9 cellular contexts compared by ENCODE assay signal in the genomic region with DNA sequence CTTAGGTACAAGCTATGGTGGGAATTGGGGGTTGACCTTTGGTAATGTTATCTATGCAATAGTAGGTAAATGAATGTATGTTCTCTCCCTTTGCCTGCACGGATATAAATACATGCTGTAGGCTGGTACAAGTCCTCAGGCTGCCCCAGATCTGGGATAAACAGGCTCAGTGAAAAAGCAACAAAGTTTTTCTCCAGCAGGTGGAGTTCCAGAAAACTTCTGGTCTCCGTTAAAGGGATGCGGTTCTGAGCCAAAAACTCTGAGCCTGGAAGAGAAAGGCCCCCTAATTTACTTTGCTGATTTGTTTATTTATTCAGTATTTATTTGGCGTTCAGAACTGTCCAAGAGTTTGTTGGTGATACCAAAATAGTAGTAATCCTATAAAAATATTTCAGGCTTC.
DNase-seq lines count a peak whose midpoint lies in the region; ATAC-seq and TF ChIP-seq lines count a peak whose summit lies in the region.
"Had no signal": no experiment of that assay in that cellular context is flagged by ENCODE, and none has a peak within 500 bp of the region (broad histone marks: within the 10 kb centered on the region; RNA-seq: fewer than 3 reads in every experiment).

No MANE protein-coding gene starts in this region.

- H3K9me2 ChIP-seq in hepatocyte (replicated peaks; ENCODE audit: insufficient read depth) = no peaks in the 10 kb centered on the region

- H3K36me3 ChIP-seq in Panc1 (ENCODE audit: control insufficient read depth, insufficient read depth, low read length) = no peaks in the 10 kb centered on the region
- H3K36me3 ChIP-seq in hepatocyte (replicated peaks; ENCODE audit: insufficient read depth, low read depth) = no peaks in the 10 kb centered on the region
- no peaks in the 10 kb centered on the region for H3K36me3 ChIP-seq in smooth muscle cell (ENCODE audit: low read depth)

- 30% methylated on average over 4 of the region's 4 CpGs for WGBS in hepatocyte (ENCODE audit: low lambda C conversion rate, missing lambda C conversion rate)
- 36% methylated on average over 4 of the region's 4 CpGs for WGBS in smooth muscle cell (ENCODE audit: low lambda C conversion rate)

- H4K20me1 ChIP-seq in hepatocyte (ENCODE audit: insufficient read depth, poor library complexity, severe bottlenecking) (no peaks in the 10 kb centered on the region), smooth muscle cell (ENCODE audit: low read depth) (no peaks in the 10 kb centered on the region)

- H3K27me3 ChIP-seq in Panc1 (ENCODE audit: control insufficient read depth, insufficient read depth, low read length) = no peaks in the 10 kb centered on the region
- no peaks in the 10 kb centered on the region for H3K27me3 ChIP-seq in hepatocyte
- no peaks in the 10 kb centered on the region for H3K27me3 ChIP-seq in smooth muscle cell (ENCODE audit: low read depth)

- no peaks in the 10 kb centered on the region for H3F3A ChIP-seq in smooth muscle cell (ENCODE audit: low read depth)

- no peaks in the 10 kb centered on the region for H3K9me3 ChIP-seq in Panc1 (ENCODE audit: control insufficient read depth, insufficient read depth, low read depth, low read length)
- no peaks in the 10 kb centered on the region for H3K9me3 ChIP-seq in hepatocyte (ENCODE audit: low read depth)
- no peaks in the 10 kb centered on the region for H3K9me3 ChIP-seq in smooth muscle cell (replicated peaks; ENCODE audit: low read depth)

- H2AFZ ChIP-seq in hepatocyte (no peak overlapping the region), smooth muscle cell (ENCODE audit: low read depth) (no peak overlapping the region)

- no peak overlapping the region for H3K27ac ChIP-seq in Panc1 (ENCODE audit: low read length)
- H3K27ac ChIP-seq in hepatocyte = no peak overlapping the region
- H3K27ac ChIP-seq in smooth muscle cell (ENCODE audit: low read depth) = no peak overlapping the region

- DNase-seq in Panc1 (ENCODE audit: low read depth, low spot score) (no peak), hepatocyte (ENCODE audit: low spot score) (peak; percentile 41), smooth muscle cell (lab: John Stamatoyannopoulos, UW; ENCODE audit: unreplicated experiment) (no peak), NCI-H526 (lab: John Stamatoyannopoulos, UW) (no peak)
- DNase-seq: NCI-H510A, substantia nigra had no signal

- POLR2A ChIA-PET in Panc1 (lab: Charles Lee) = no interaction called here

- H3K4me1 ChIP-seq in Panc1 (ENCODE audit: control insufficient read depth, insufficient read depth, low read length) = no peaks in the 10 kb centered on the region
- no peaks in the 10 kb centered on the region for H3K4me1 ChIP-seq in hepatocyte (ENCODE audit: insufficient read depth)
- H3K4me1 ChIP-seq in smooth muscle cell (ENCODE audit: low read depth) = no peaks in the 10 kb centered on the region

- H3K9ac ChIP-seq in smooth muscle cell (ENCODE audit: low read depth) = no peak overlapping the region

- in situ Hi-C loops in Panc1 (cut with HindIII; ENCODE audit: low pct_unique_long_range_greater_than_20kb, low sequenced_read_pairs) = no loop called here

- intact Hi-C loops in Panc1 (cut with micrococcal nuclease; ENCODE audit: unreplicated experiment) = no loop called here

- peak; percentile 56 for ATAC-seq in GM18867 (IDR thresholded peaks at IDR 0.05; ENCODE audit: unreplicated experiment)
- ATAC-seq in Panc1 = peak; percentile 68; the same call in 1 of the 2 replicates
- ATAC-seq in GM18520 (IDR thresholded peaks at IDR 0.05; ENCODE audit: unreplicated experiment) = no peak
- ATAC-seq in HG03097 (IDR thresholded peaks at IDR 0.05; ENCODE audit: low FRiP score, unreplicated experiment) = no peak

- BruUV-seq in Panc1 (replicated peaks; lab: Mats Ljungman, UMichigan) = no TSS peak

- CTCF ChIA-PET in Panc1 (lab: Charles Lee) = no interaction called here

- H3K4me2 ChIP-seq in hepatocyte (no peak overlapping the region), smooth muscle cell (no peak overlapping the region)

- H3K4me3 ChIP-seq in Panc1 (ENCODE audit: low read depth in 2 of 2, low read length in 2 of 2) = no peak overlapping the region
- H3K4me3 ChIP-seq in hepatocyte = no peak overlapping the region
- no peak overlapping the region for H3K4me3 ChIP-seq in smooth muscle cell

- TF ChIP-seq CTCF in Panc1 (IDR thresholded peaks at IDR 0.05) = peak; percentile 59
- peak; percentile 56 for TF ChIP-seq CTCF in hepatocyte (IDR thresholded peaks at IDR 0.05; ENCODE audit: poor library complexity)
- peak; percentile 47 for TF ChIP-seq CTCF in smooth muscle cell (IDR thresholded peaks at IDR 0.05; ENCODE audit: borderline replicate concordance, insufficient read depth, poor library complexity, severe bottlenecking)

- H3K79me2 ChIP-seq in hepatocyte (no peaks in the 10 kb centered on the region), smooth muscle cell (ENCODE audit: low read depth) (no peaks in the 10 kb centered on the region)

Comparison
In these comparisons a context has a peak if more than half of its experiments do, and no peak if none do; other contexts are left out.
1. ATAC-seq: peak in GM18867 (single experiment) and Panc1 (single experiment); none in GM18520 (single experiment) and HG03097 (single experiment).
2. Peak in every context shown above with its lines, with median percentiles within 50 percentile points of each other: CTCF ChIP-seq.